Comparison of ENCODE assay signal across 1 cellular context in genomic region chr15:42194502-42194901, GRCh38.
TF ChIP-seq lines count a peak whose summit lies in the region.

No MANE protein-coding gene starts in this region.

TF ChIP-seq in HepG2, 621 proteins besides CTCF, POLR2A, EP300 and RAD21 (continued from another document and continues in another):
- TF ChIP-seq, protein P1, sequence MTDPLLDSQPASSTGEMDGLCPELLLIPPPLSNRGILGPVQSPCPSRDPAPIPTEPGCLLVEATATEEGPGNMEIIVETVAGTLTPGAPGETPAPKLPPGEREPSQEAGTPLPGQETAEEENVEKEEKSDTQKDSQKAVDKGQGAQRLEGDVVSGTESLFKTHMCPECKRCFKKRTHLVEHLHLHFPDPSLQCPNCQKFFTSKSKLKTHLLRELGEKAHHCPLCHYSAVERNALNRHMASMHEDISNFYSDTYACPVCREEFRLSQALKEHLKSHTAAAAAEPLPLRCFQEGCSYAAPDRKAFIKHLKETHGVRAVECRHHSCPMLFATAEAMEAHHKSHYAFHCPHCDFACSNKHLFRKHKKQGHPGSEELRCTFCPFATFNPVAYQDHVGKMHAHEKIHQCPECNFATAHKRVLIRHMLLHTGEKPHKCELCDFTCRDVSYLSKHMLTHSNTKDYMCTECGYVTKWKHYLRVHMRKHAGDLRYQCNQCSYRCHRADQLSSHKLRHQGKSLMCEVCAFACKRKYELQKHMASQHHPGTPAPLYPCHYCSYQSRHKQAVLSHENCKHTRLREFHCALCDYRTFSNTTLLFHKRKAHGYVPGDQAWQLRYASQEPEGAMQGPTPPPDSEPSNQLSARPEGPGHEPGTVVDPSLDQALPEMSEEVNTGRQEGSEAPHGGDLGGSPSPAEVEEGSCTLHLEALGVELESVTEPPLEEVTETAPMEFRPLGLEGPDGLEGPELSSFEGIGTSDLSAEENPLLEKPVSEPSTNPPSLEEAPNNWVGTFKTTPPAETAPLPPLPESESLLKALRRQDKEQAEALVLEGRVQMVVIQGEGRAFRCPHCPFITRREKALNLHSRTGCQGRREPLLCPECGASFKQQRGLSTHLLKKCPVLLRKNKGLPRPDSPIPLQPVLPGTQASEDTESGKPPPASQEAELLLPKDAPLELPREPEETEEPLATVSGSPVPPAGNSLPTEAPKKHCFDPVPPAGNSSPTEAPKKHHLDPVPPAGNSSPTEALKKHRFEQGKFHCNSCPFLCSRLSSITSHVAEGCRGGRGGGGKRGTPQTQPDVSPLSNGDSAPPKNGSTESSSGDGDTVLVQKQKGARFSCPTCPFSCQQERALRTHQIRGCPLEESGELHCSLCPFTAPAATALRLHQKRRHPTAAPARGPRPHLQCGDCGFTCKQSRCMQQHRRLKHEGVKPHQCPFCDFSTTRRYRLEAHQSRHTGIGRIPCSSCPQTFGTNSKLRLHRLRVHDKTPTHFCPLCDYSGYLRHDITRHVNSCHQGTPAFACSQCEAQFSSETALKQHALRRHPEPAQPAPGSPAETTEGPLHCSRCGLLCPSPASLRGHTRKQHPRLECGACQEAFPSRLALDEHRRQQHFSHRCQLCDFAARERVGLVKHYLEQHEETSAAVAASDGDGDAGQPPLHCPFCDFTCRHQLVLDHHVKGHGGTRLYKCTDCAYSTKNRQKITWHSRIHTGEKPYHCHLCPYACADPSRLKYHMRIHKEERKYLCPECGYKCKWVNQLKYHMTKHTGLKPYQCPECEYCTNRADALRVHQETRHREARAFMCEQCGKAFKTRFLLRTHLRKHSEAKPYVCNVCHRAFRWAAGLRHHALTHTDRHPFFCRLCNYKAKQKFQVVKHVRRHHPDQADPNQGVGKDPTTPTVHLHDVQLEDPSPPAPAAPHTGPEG (CRISPR knock-in tag; IDR thresholded peaks at IDR 0.05) = no peak
- no peak for TF ChIP-seq ZBED4 (CRISPR knock-in tag; IDR thresholded peaks at IDR 0.05; ENCODE audit: borderline replicate concordance)
- no peak for TF ChIP-seq U2AF1 (optimal IDR thresholded peaks at IDR 0.05; ENCODE audit: low read depth, low read length)
- TF ChIP-seq FOXP1 (IDR thresholded peaks at IDR 0.05) = no peak
- peak; percentile 68 for TF ChIP-seq FOXP1 (CRISPR knock-in tag; IDR thresholded peaks at IDR 0.05)
- no peak for TF ChIP-seq ZNF276 (CRISPR knock-in tag; IDR thresholded peaks at IDR 0.05; ENCODE audit: low read depth)
- TF ChIP-seq ZNF136 (CRISPR knock-in tag; IDR thresholded peaks at IDR 0.05; ENCODE audit: low read depth) = no peak
- TF ChIP-seq TBX2 (CRISPR knock-in tag; IDR thresholded peaks at IDR 0.05; ENCODE audit: borderline replicate concordance) = no peak
- TF ChIP-seq ZNF557 (CRISPR knock-in tag; IDR thresholded peaks at IDR 0.05) = no peak
- peak; percentile 95 for TF ChIP-seq ZBTB33 (CRISPR knock-in tag; IDR thresholded peaks at IDR 0.05)
- no peak for TF ChIP-seq MAZ (IDR thresholded peaks at IDR 0.05; ENCODE audit: borderline replicate concordance, low read depth, low read length)
- no peak for TF ChIP-seq MAZ (CRISPR knock-in tag; IDR thresholded peaks at IDR 0.05; ENCODE audit: low read depth)
- no peak for TF ChIP-seq SOX6 (IDR thresholded peaks at IDR 0.05)
- peak; percentile 74 for TF ChIP-seq SOX6 (CRISPR knock-in tag; IDR thresholded peaks at IDR 0.05)
- TF ChIP-seq RELA (CRISPR knock-in tag; IDR thresholded peaks at IDR 0.05) = no peak
- TF ChIP-seq ZNF124 (CRISPR knock-in tag; IDR thresholded peaks at IDR 0.05) = no peak
- no peak for TF ChIP-seq ZNF598 (CRISPR knock-in tag; IDR thresholded peaks at IDR 0.05; ENCODE audit: borderline replicate concordance)
- peak; percentile 76; the same call in 1 of the 2 replicates for TF ChIP-seq FOXK1 (CRISPR knock-in tag; IDR thresholded peaks at IDR 0.05; ENCODE audit: borderline replicate concordance, low read depth)
- no peak for TF ChIP-seq KLF9 (CRISPR knock-in tag; IDR thresholded peaks at IDR 0.05; ENCODE audit: low read depth)
- TF ChIP-seq, protein P2, sequence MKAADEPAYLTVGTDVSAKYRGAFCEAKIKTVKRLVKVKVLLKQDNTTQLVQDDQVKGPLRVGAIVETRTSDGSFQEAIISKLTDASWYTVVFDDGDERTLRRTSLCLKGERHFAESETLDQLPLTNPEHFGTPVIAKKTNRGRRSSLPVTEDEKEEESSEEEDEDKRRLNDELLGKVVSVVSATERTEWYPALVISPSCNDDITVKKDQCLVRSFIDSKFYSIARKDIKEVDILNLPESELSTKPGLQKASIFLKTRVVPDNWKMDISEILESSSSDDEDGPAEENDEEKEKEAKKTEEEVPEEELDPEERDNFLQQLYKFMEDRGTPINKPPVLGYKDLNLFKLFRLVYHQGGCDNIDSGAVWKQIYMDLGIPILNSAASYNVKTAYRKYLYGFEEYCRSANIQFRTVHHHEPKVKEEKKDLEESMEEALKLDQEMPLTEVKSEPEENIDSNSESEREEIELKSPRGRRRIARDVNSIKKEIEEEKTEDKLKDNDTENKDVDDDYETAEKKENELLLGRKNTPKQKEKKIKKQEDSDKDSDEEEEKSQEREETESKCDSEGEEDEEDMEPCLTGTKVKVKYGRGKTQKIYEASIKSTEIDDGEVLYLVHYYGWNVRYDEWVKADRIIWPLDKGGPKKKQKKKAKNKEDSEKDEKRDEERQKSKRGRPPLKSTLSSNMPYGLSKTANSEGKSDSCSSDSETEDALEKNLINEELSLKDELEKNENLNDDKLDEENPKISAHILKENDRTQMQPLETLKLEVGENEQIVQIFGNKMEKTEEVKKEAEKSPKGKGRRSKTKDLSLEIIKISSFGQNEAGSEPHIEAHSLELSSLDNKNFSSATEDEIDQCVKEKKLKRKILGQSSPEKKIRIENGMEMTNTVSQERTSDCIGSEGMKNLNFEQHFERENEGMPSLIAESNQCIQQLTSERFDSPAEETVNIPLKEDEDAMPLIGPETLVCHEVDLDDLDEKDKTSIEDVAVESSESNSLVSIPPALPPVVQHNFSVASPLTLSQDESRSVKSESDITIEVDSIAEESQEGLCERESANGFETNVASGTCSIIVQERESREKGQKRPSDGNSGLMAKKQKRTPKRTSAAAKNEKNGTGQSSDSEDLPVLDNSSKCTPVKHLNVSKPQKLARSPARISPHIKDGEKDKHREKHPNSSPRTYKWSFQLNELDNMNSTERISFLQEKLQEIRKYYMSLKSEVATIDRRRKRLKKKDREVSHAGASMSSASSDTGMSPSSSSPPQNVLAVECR (CRISPR knock-in tag; IDR thresholded peaks at IDR 0.05; ENCODE audit: borderline replicate concordance) = peak; percentile 67; the same call in 1 of the 2 replicates
- TF ChIP-seq, protein P3, sequence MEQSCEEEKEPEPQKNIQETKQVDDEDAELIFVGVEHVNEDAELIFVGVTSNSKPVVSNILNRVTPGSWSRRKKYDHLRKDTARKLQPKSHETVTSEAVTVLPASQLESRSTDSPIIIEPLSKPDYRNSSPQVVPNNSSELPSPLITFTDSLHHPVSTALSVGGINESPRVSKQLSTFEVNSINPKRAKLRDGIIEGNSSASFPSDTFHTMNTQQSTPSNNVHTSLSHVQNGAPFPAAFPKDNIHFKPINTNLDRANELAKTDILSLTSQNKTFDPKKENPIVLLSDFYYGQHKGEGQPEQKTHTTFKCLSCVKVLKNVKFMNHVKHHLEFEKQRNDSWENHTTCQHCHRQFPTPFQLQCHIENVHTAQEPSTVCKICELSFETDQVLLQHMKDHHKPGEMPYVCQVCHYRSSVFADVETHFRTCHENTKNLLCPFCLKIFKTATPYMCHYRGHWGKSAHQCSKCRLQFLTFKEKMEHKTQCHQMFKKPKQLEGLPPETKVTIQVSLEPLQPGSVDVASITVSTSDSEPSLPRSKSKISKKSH (CRISPR knock-in tag; IDR thresholded peaks at IDR 0.05; ENCODE audit: borderline replicate concordance) = no peak
- TF ChIP-seq HMGA1 (CRISPR knock-in tag; conservative IDR thresholded peaks at IDR 0.05) = no peak
- no peak for TF ChIP-seq CEBPZ (IDR thresholded peaks at IDR 0.05; ENCODE audit: low read length)
- TF ChIP-seq YEATS2 (CRISPR knock-in tag; IDR thresholded peaks at IDR 0.05; ENCODE audit: borderline replicate concordance) = peak; percentile 48; the same call in 1 of the 2 replicates
- TF ChIP-seq SOX5 (CRISPR knock-in tag; IDR thresholded peaks at IDR 0.05; ENCODE audit: borderline replicate concordance) = peak; percentile 56; the same call in 1 of the 2 replicates
- TF ChIP-seq ZNF713 (CRISPR knock-in tag; IDR thresholded peaks at IDR 0.05) = no peak
- TF ChIP-seq MED8 (CRISPR knock-in tag; IDR thresholded peaks at IDR 0.05; ENCODE audit: insufficient replicate concordance) = no peak
- no peak for TF ChIP-seq ZNF292 (CRISPR knock-in tag; IDR thresholded peaks at IDR 0.05; ENCODE audit: borderline replicate concordance, low read depth)
- TF ChIP-seq ZNF331 (CRISPR knock-in tag; IDR thresholded peaks at IDR 0.05) = no peak; the same call in 1 of the 2 replicates
- TF ChIP-seq, protein P4, sequence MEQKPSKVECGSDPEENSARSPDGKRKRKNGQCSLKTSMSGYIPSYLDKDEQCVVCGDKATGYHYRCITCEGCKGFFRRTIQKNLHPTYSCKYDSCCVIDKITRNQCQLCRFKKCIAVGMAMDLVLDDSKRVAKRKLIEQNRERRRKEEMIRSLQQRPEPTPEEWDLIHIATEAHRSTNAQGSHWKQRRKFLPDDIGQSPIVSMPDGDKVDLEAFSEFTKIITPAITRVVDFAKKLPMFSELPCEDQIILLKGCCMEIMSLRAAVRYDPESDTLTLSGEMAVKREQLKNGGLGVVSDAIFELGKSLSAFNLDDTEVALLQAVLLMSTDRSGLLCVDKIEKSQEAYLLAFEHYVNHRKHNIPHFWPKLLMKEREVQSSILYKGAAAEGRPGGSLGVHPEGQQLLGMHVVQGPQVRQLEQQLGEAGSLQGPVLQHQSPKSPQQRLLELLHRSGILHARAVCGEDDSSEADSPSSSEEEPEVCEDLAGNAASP (CRISPR knock-in tag; IDR thresholded peaks at IDR 0.05; ENCODE audit: borderline replicate concordance) = no peak
- TF ChIP-seq KAT8 (CRISPR knock-in tag; IDR thresholded peaks at IDR 0.05) = peak; percentile 55; the same call in 1 of the 2 replicates
- no peak for TF ChIP-seq BHLHE40 (IDR thresholded peaks at IDR 0.05; ENCODE audit: low read length)
